8 cellular contexts compared by ENCODE assay signal in genomic region chr7:129218514-129219036, GRCh38. TPM values are rescaled to one million over a fixed set of nuclear protein-coding genes. Genes with fewer than 3 reads are reported as not detected.
A peak's percentile ranks its signal among the peaks of the same experiment; 100 is the strongest.
DNase-seq lines count a peak whose midpoint lies in the region; ATAC-seq and TF ChIP-seq lines count a peak whose summit lies in the region.

No MANE protein-coding gene starts in this region.

- no peaks in the 10 kb centered on the region for H3K36me3 ChIP-seq in Caco-2 (ENCODE audit: control insufficient read depth, insufficient read depth, low read length)

- DNase-seq in Caco-2 (peak; percentile 80 to 89), NCI-H2227 (lab: John Stamatoyannopoulos, UW; ENCODE audit: unreplicated experiment) (peak; percentile 94), T47D (ENCODE audit: low read depth in 1 of 2, low spot score in 1 of 2) (peak; percentile 46 to 86), iris pigment epithelial cell (ENCODE audit: low read depth) (peak; percentile 69)
- DNase-seq in stimulated activated CD4-positive, alpha-beta T cell treated with anti-CD3 and anti-CD28 coated beads, Interleukin-15, amount 100 ng/mL, for 1 hour (ENCODE audit: low read depth in 1 of 2, low spot score in 1 of 2) = peak; percentile 54 to 55

- POLR2A ChIA-PET in Caco-2 (lab: Charles Lee) = no interaction called here

- in situ Hi-C loops in T47D (cut with HindIII; ENCODE audit: low pct_unique_long_range_greater_than_20kb, low sequenced_read_pairs) = no loop called here

- H3K9me3 Mint-ChIP-seq in Caco-2 (ENCODE audit: unreplicated experiment) = no peaks in the 10 kb centered on the region

- peaks cover 8% of the 10 kb centered on the region for H3K4me1 Mint-ChIP-seq in Caco-2 (ENCODE audit: low read depth, unreplicated experiment)

- TF ChIP-seq CTCF in Caco-2 (IDR thresholded peaks at IDR 0.05; ENCODE audit: insufficient read depth in 1 of 2, low read depth in 1 of 2, low read length in 1 of 2, severe bottlenecking in 1 of 2, unreplicated experiment in 1 of 2) (peak; percentile 91), VCaP (conservative IDR thresholded peaks at IDR 0.05) (peak; percentile 92)

- no peak overlapping the region for H3K27ac Mint-ChIP-seq in Caco-2 (ENCODE audit: unreplicated experiment)

- ATAC-seq in HG02798 (IDR thresholded peaks at IDR 0.05; ENCODE audit: poor library complexity, unreplicated experiment) (peak; percentile 71), GM21786 (IDR thresholded peaks at IDR 0.05; ENCODE audit: unreplicated experiment) (no peak)

- intact Hi-C loops in Caco-2 (cut with micrococcal nuclease; ENCODE audit: unreplicated experiment) = loop anchor here (1.0 to 5.0 kb wide), 5 partner anchors 53 to 424 kb away; no protein-coding TSS in a partner anchor

- 0 out of 2 replicates have a peak, but pooled peaks cover 4% of the 10 kb centered on the region for H3K9me3 ChIP-seq in Caco-2

- CTCF ChIA-PET in Caco-2 (lab: Charles Lee) = interaction anchor here (0.5 to 2.5 kb wide), 18 partner anchors 8 to 1603 kb away, joined by 3 to 14 read pairs (median 4); partner anchors contain the start of gene STRIP2

- no peaks in the 10 kb centered on the region for H3K27me3 ChIP-seq in Caco-2 (replicated peaks; ENCODE audit: control insufficient read depth, insufficient read depth, low read length)

- no TSS peak for BruUV-seq in Caco-2 (replicated peaks; lab: Mats Ljungman, UMichigan)

- H3K36me3 Mint-ChIP-seq in Caco-2 (ENCODE audit: insufficient read depth, unreplicated experiment) = no peaks in the 10 kb centered on the region

- H3K27me3 Mint-ChIP-seq in Caco-2 (ENCODE audit: insufficient read depth, unreplicated experiment) = no peaks in the 10 kb centered on the region

- no peak overlapping the region for H3K27ac ChIP-seq in VCaP

- no peak overlapping the region for H3K4me3 ChIP-seq in Caco-2 (ENCODE audit: low read depth, low read length)

- H3K4me3 Mint-ChIP-seq in Caco-2 (ENCODE audit: unreplicated experiment) = no peak overlapping the region

- 0 out of 2 replicates have a peak, but pooled peaks cover under 1% of the 10 kb centered on the region for H3K4me1 ChIP-seq in Caco-2

RNA-seq across cellular contexts. Expression of gene AHCYL2, which starts 6.3 kb away (rescaled TPM):
- 15.8 and 17.2 TPM in 2 replicates for total RNA-seq in Caco-2 (2022)

RNA-seq across cellular contexts. Expression of gene SMO, which starts 30.1 kb away (rescaled TPM):
- 35.5 and 36.0 TPM in 2 replicates for total RNA-seq in Caco-2 (2022)
